Comparison of ENCODE assay signal across 32 cellular contexts in the genomic region with DNA sequence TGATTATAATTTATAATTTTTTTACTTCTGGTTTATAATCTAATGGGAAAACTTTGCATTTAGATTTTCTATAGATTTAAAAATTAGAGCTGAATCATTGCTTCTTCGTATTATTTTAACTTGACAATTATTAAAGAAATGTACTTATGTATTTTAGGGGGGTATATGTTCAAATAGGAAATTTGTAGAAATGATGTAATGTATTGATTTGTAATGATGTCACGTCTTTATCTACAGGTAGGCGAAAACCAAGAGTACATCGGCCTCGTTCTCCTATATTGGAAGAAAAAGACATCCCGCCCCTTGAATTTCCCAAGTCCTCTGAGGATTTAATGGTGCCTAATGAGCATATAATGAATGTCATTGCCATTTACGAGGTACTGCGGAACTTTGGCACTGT.
"Had no signal": no experiment of that assay in that cellular context is flagged by ENCODE, and none has a peak within 500 bp of the region (broad histone marks: within the 10 kb centered on the region; RNA-seq: fewer than 3 reads in every experiment).

No MANE protein-coding gene starts in this region.

- H3K27ac Mint-ChIP-seq: activated T-helper 17 cell treated with anti-CD3 and anti-CD28 coated beads, Interleukin-2, amount 50 U/mL, for 72 hours; T-helper 2 cell treated with Interferon-gamma antibody and Interleukin-4, amounts not matched to agents 5 μg/mL and 100 μg/mL, for 36 hours had no signal

- H3K27me3 Mint-ChIP-seq: activated B cell treated with CpG ODN at 0.5 μM for 24 hours; activated CD8-positive, alpha-beta T cell treated with anti-CD3 and anti-CD28 coated beads for 36 hours; activated naive CD8-positive, alpha-beta T cell; activated T-helper 17 cell treated with anti-CD3 and anti-CD28 coated beads, Interleukin-2, amount 50 U/mL, for 72 hours; T-helper 17 cell had no signal

- H3K27ac ChIP-seq: body of pancreas, colonic mucosa, epithelial cell of prostate, esophagus squamous epithelium, gastroesophageal sphincter, WERI-Rb-1 had no signal

- H3K27me3 ChIP-seq: body of pancreas, colonic mucosa, esophagus squamous epithelium, gastroesophageal sphincter had no signal

- ATAC-seq: activated CD4-positive, CD25-positive, alpha-beta regulatory T cell treated with anti-CD3 and anti-CD28 coated beads, Interleukin-2, amount 50 U/mL, for 24 hours; activated CD8-positive, alpha-beta T cell treated with anti-CD3 and anti-CD28 coated beads for 36 hours; activated T-cell treated with anti-CD3 and anti-CD28 coated beads, Interleukin-2, amount 50 U/mL, for 4 hours; activated T-helper 17 cell treated with anti-CD3 and anti-CD28 coated beads, Interleukin-2, amount 50 U/mL, for 72 hours; body of pancreas; gastroesophageal sphincter; T-helper 17 cell had no signal

- H3K36me3 ChIP-seq: colonic mucosa had no signal

- H3K9me3 ChIP-seq: body of pancreas, colonic mucosa, esophagus squamous epithelium, gastroesophageal sphincter had no signal

- H3K4me3 Mint-ChIP-seq: activated B cell treated with CpG ODN at 0.5 μM for 24 hours; activated CD8-positive, alpha-beta T cell treated with anti-CD3 and anti-CD28 coated beads for 36 hours; activated T-cell treated with anti-CD3 and anti-CD28 coated beads, Interleukin-2, amount 50 U/mL, for 4 hours; activated T-helper 17 cell treated with anti-CD3 and anti-CD28 coated beads, Interleukin-2, amount 50 U/mL, for 72 hours; T-helper 17 cell had no signal

- H3K9me3 Mint-ChIP-seq: activated B cell treated with CpG ODN at 0.5 μM for 24 hours; activated T-cell treated with anti-CD3 and anti-CD28 coated beads, Interleukin-2, amount 50 U/mL, for 4 hours; activated T-helper 17 cell treated with anti-CD3 and anti-CD28 coated beads, Interleukin-2, amount 50 U/mL, for 72 hours; T-helper 2 cell treated with Interferon-gamma antibody and Interleukin-4, amounts not matched to agents 5 μg/mL and 100 μg/mL, for 36 hours had no signal

- DNase-seq: activated B cell treated with CpG ODN at 0.5 μM for 24 hours; activated CD4-positive, alpha-beta T cell treated with anti-CD3 and anti-CD28 coated beads for 48 hours; activated CD4-positive, alpha-beta T cell treated with anti-CD3 and anti-CD28 coated beads, Interleukin-2, amount 50 U/mL, for 1 hour; activated CD4-positive, alpha-beta T cell treated with anti-CD3 and anti-CD28 coated beads, Interleukin-2, amount 50 U/mL, for 48 hours; activated CD8-positive, alpha-beta memory T cell treated with anti-CD3 and anti-CD28 coated beads for 24 hours; activated CD8-positive, alpha-beta T cell treated with anti-CD3 and anti-CD28 coated beads for 36 hours; activated effector memory CD4-positive, alpha-beta T cell treated with Interleukin-2 at 50 U/mL for 16 hours; activated gamma-delta T cell treated with Interleukin-2 at 50 U/mL for 16 hours; activated naive CD4-positive, alpha-beta T cell treated with anti-CD3 and anti-CD28 coated beads, Interleukin-2, amount 50 U/mL, for 16 hours; activated naive CD4-positive, alpha-beta T cell treated with Interleukin-2 at 50 U/mL for 16 hours; activated T-cell treated with anti-CD3 and anti-CD28 coated beads, Interleukin-2, amount 50 U/mL, for 4 hours; amniotic stem cell; aorta; body of pancreas; caudate nucleus; cerebellar nuclear complex; colonic mucosa; effector CD8-positive, alpha-beta T cell; esophagus squamous epithelium; foreskin melanocyte; T-helper 1 cell; T-helper 17 cell; T1000; WERI-Rb-1 had no signal

- H3K4me3 ChIP-seq: body of pancreas, colonic mucosa, esophagus squamous epithelium, gastroesophageal sphincter had no signal

- FAIRE-seq: endometrium, endothelial cell of umbilical vein had no signal

- H3K4me1 ChIP-seq: colonic mucosa had no signal
